Comparison of ENCODE assay signal across 30 cellular contexts in genomic region chr16:69306031-69306430, GRCh38. TPM values are rescaled to one million over a fixed set of nuclear protein-coding genes. Genes with fewer than 3 reads are reported as not detected.
"Had no signal": no experiment of that assay in that cellular context is flagged by ENCODE, and none has a peak within 500 bp of the region (broad histone marks: within the 10 kb centered on the region; RNA-seq: fewer than 3 reads in every experiment).

No MANE protein-coding gene starts in this region.

- H3K9ac ChIP-seq: parathyroid adenoma had no signal

- H3K4me1 ChIP-seq: parathyroid adenoma, psoas muscle had no signal

- ATAC-seq: activated CD4-positive, alpha-beta T cell treated with anti-CD3 and anti-CD28 coated beads for 36 hours; activated T-cell treated with anti-CD3 and anti-CD28 coated beads, Interleukin-2, amount 50 U/mL, for 72 hours; body of pancreas; left lung; naive thymus-derived CD4-positive, alpha-beta T cell; psoas muscle; stimulated activated effector memory CD8-positive, alpha-beta T cell treated with anti-CD3 and anti-CD28 coated beads, Interleukin-12 subunit alpha, Interleukin-12 subunit beta, amount 100 ng/mL, for 72 hours had no signal

- H3K27me3 ChIP-seq: adrenal gland, body of pancreas, left lung, sigmoid colon, upper lobe of left lung, vagina had no signal

- H2AFZ ChIP-seq: parathyroid adenoma had no signal

- H3K4me3 Mint-ChIP-seq: activated CD4-positive, alpha-beta T cell treated with anti-CD3 and anti-CD28 coated beads for 36 hours; activated naive CD8-positive, alpha-beta T cell; activated T-cell treated with anti-CD3 and anti-CD28 coated beads, Interleukin-2, amount 50 U/mL, for 72 hours; naive thymus-derived CD4-positive, alpha-beta T cell; stimulated activated effector memory CD8-positive, alpha-beta T cell treated with anti-CD3 and anti-CD28 coated beads, Interleukin-12 subunit alpha, Interleukin-12 subunit beta, amount 100 ng/mL, for 72 hours; stimulated activated naive CD8-positive, alpha-beta T cell treated with anti-CD3 and anti-CD28 coated beads, Interleukin-15, Interleukin-2, amounts not matched to agents 100 ng/mL and 50 ng/mL, for 24 hours; T-helper 2 cell treated with Interferon-gamma antibody and Interleukin-4, amounts not matched to agents 5 μg/mL and 100 μg/mL, for 36 hours had no signal

- FAIRE-seq: colon, endothelial cell of umbilical vein, frontal cortex, small intestine had no signal

- H3K27ac Mint-ChIP-seq: activated CD4-positive, alpha-beta T cell treated with anti-CD3 and anti-CD28 coated beads for 36 hours; activated naive CD8-positive, alpha-beta T cell; activated T-cell treated with anti-CD3 and anti-CD28 coated beads, Interleukin-2, amount 50 U/mL, for 72 hours; naive thymus-derived CD4-positive, alpha-beta T cell; stimulated activated effector memory CD8-positive, alpha-beta T cell treated with anti-CD3 and anti-CD28 coated beads, Interleukin-12 subunit alpha, Interleukin-12 subunit beta, amount 100 ng/mL, for 72 hours; stimulated activated naive CD8-positive, alpha-beta T cell treated with anti-CD3 and anti-CD28 coated beads, Interleukin-15, Interleukin-2, amounts not matched to agents 100 ng/mL and 50 ng/mL, for 24 hours; T-helper 2 cell treated with Interferon-gamma antibody and Interleukin-4, amounts not matched to agents 5 μg/mL and 100 μg/mL, for 36 hours had no signal

- DNase-seq: activated CD4-positive, alpha-beta T cell treated with anti-CD3 and anti-CD28 coated beads for 36 hours; activated CD4-positive, alpha-beta T cell treated with anti-CD3 and anti-CD28 coated beads, Interleukin-2, amount 50 U/mL, for 4 hours; activated CD4-positive, CD25-positive, alpha-beta regulatory T cell; activated effector memory CD4-positive, alpha-beta T cell treated with Interleukin-2 at 50 U/mL for 16 hours; activated naive CD4-positive, alpha-beta T cell treated with Interleukin-2 at 50 U/mL for 16 hours; activated T-cell treated with anti-CD3 and anti-CD28 coated beads for 4 hours; activated T-cell treated with anti-CD3 and anti-CD28 coated beads, Interleukin-2, amount 50 U/mL, for 72 hours; adrenal gland; aorta; body of pancreas; effector memory CD4-positive, alpha-beta T cell; left lung; naive thymus-derived CD4-positive, alpha-beta T cell; psoas muscle; sigmoid colon; small intestine; stimulated activated CD4-positive, alpha-beta T cell treated with anti-CD3 and anti-CD28 coated beads, Interleukin-4, amount 100 ng/mL, for 24 hours; upper lobe of left lung had no signal

- H3K9me3 ChIP-seq: adrenal gland, body of pancreas, left lung, psoas muscle, sigmoid colon, thoracic aorta, upper lobe of left lung, vagina had no signal

- H3K4me3 ChIP-seq: adrenal gland, body of pancreas, left lung, psoas muscle, sigmoid colon, thoracic aorta, upper lobe of left lung, vagina had no signal

- H3K27me3 Mint-ChIP-seq: activated CD4-positive, alpha-beta T cell treated with anti-CD3 and anti-CD28 coated beads for 36 hours; activated naive CD8-positive, alpha-beta T cell; naive thymus-derived CD4-positive, alpha-beta T cell; stimulated activated naive CD8-positive, alpha-beta T cell treated with anti-CD3 and anti-CD28 coated beads, Interleukin-15, Interleukin-2, amounts not matched to agents 100 ng/mL and 50 ng/mL, for 24 hours had no signal

- H3K27ac ChIP-seq: adrenal gland, body of pancreas, left lung, parathyroid adenoma, psoas muscle, sigmoid colon, thoracic aorta, upper lobe of left lung, vagina had no signal

- H3K9me3 Mint-ChIP-seq: activated T-cell treated with anti-CD3 and anti-CD28 coated beads, Interleukin-2, amount 50 U/mL, for 72 hours; naive thymus-derived CD4-positive, alpha-beta T cell; stimulated activated effector memory CD8-positive, alpha-beta T cell treated with anti-CD3 and anti-CD28 coated beads, Interleukin-12 subunit alpha, Interleukin-12 subunit beta, amount 100 ng/mL, for 72 hours; stimulated activated naive CD8-positive, alpha-beta T cell treated with anti-CD3 and anti-CD28 coated beads, Interleukin-15, Interleukin-2, amounts not matched to agents 100 ng/mL and 50 ng/mL, for 24 hours; T-helper 2 cell treated with Interferon-gamma antibody and Interleukin-4, amounts not matched to agents 5 μg/mL and 100 μg/mL, for 36 hours had no signal

RNA-seq across cellular contexts. Expression of gene TMED6, which starts 45.6 kb away (rescaled TPM):
- total RNA-seq: dermis microvascular lymphatic vessel endothelial cell, frontal cortex, sigmoid colon, vagina had no signal
- polyA plus RNA-seq: aorta, endothelial cell of umbilical vein, neural cell had no signal
